1 cellular context compared by ENCODE assay signal in the genomic region with DNA sequence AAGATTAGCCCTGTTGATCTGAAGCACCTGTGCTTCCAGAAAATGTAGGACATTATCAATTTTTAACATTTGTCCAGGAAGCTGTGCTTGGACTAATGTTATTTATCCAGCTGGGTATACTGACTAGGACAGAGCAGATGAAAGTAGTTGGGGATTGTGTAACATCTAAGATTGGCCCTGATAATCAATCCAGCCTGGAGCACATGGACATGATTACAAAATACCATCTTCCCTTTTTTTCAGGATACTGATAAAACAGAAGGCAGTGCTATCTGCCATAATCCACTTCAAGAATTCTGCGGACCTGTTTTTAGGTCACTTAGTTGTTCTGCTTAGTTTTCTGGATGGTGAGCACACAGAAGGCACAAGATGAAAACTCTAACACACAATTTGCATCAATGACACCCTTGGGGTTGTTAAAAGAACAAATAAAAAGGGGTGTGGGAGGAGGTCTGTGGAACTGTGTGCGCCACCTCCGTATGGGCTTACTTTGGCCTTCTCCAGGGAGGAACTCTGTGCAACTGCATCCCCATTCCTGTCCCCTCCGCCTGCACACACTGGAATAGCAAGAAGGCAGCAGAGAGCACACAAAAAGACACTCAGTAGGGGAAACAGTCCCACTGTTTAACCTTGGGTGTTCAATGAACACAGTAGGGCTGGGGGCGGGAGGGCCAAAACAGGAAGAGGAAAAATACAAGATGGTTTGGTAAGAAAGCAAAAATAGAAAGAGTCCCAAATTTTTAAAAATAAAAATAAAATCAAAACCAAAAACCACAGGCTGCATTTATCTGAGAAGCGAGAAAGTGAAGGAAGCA.
TF ChIP-seq lines count a peak whose summit lies in the region.

No MANE protein-coding gene starts in this region.

TF ChIP-seq in HepG2, 621 proteins besides CTCF, POLR2A, EP300 and RAD21 (continued from another document and continues in another):
- TF ChIP-seq SIN3A (IDR thresholded peaks at IDR 0.05; ENCODE audit: borderline replicate concordance, low read depth, low read length) = no peak
- TF ChIP-seq SP1 (IDR thresholded peaks at IDR 0.05) = no peak
- no peak for TF ChIP-seq SP1 (CRISPR knock-in tag; IDR thresholded peaks at IDR 0.05)
- no peak for TF ChIP-seq ZC3H13 (CRISPR knock-in tag; IDR thresholded peaks at IDR 0.05)
- TF ChIP-seq ZBTB1 (CRISPR knock-in tag; IDR thresholded peaks at IDR 0.05; ENCODE audit: borderline replicate concordance) = no peak
- TF ChIP-seq STAT6 (CRISPR knock-in tag; IDR thresholded peaks at IDR 0.05; ENCODE audit: borderline replicate concordance) = peak; percentile 13; the same call in 1 of the 2 replicates
- TF ChIP-seq MEIS1 (CRISPR knock-in tag; IDR thresholded peaks at IDR 0.05; ENCODE audit: borderline replicate concordance) = peak; percentile 66; the same call in 1 of the 2 replicates
- TF ChIP-seq HNRNPH1 (optimal IDR thresholded peaks at IDR 0.05; ENCODE audit: low read depth, low read length) = no peak
- no peak for TF ChIP-seq ZNF446 (CRISPR knock-in tag; IDR thresholded peaks at IDR 0.05)
- no peak for TF ChIP-seq ZNF569 (CRISPR knock-in tag; IDR thresholded peaks at IDR 0.05; ENCODE audit: borderline replicate concordance)
- TF ChIP-seq MED8 (CRISPR knock-in tag; IDR thresholded peaks at IDR 0.05; ENCODE audit: insufficient replicate concordance) = peak; percentile 79
- peak; percentile 84 for TF ChIP-seq ZNF12 (CRISPR knock-in tag; IDR thresholded peaks at IDR 0.05)
- no peak for TF ChIP-seq PAWR (CRISPR knock-in tag; IDR thresholded peaks at IDR 0.05; ENCODE audit: borderline replicate concordance)
- TF ChIP-seq, protein P1, sequence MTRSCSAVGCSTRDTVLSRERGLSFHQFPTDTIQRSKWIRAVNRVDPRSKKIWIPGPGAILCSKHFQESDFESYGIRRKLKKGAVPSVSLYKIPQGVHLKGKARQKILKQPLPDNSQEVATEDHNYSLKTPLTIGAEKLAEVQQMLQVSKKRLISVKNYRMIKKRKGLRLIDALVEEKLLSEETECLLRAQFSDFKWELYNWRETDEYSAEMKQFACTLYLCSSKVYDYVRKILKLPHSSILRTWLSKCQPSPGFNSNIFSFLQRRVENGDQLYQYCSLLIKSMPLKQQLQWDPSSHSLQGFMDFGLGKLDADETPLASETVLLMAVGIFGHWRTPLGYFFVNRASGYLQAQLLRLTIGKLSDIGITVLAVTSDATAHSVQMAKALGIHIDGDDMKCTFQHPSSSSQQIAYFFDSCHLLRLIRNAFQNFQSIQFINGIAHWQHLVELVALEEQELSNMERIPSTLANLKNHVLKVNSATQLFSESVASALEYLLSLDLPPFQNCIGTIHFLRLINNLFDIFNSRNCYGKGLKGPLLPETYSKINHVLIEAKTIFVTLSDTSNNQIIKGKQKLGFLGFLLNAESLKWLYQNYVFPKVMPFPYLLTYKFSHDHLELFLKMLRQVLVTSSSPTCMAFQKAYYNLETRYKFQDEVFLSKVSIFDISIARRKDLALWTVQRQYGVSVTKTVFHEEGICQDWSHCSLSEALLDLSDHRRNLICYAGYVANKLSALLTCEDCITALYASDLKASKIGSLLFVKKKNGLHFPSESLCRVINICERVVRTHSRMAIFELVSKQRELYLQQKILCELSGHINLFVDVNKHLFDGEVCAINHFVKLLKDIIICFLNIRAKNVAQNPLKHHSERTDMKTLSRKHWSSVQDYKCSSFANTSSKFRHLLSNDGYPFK (CRISPR knock-in tag; IDR thresholded peaks at IDR 0.05; ENCODE audit: borderline replicate concordance) = no peak
- no peak for TF ChIP-seq ZNF496 (CRISPR knock-in tag; IDR thresholded peaks at IDR 0.05; ENCODE audit: insufficient replicate concordance)
- TF ChIP-seq PHF21A (CRISPR knock-in tag; IDR thresholded peaks at IDR 0.05) = peak; percentile 93
- TF ChIP-seq ZBTB40 (IDR thresholded peaks at IDR 0.05) = no peak
- TF ChIP-seq ZBTB40 (CRISPR knock-in tag; IDR thresholded peaks at IDR 0.05) = no peak; the same call in 1 of the 2 replicates
- TF ChIP-seq PCBP2 (optimal IDR thresholded peaks at IDR 0.05; ENCODE audit: low read depth, low read length, poor library complexity, severe bottlenecking) = no peak
- 0 out of 2 replicates have a peak, but pooled peaks have one; percentile 79 for TF ChIP-seq GTF3A (CRISPR knock-in tag; conservative IDR thresholded peaks at IDR 0.05)
- TF ChIP-seq, protein P2, sequence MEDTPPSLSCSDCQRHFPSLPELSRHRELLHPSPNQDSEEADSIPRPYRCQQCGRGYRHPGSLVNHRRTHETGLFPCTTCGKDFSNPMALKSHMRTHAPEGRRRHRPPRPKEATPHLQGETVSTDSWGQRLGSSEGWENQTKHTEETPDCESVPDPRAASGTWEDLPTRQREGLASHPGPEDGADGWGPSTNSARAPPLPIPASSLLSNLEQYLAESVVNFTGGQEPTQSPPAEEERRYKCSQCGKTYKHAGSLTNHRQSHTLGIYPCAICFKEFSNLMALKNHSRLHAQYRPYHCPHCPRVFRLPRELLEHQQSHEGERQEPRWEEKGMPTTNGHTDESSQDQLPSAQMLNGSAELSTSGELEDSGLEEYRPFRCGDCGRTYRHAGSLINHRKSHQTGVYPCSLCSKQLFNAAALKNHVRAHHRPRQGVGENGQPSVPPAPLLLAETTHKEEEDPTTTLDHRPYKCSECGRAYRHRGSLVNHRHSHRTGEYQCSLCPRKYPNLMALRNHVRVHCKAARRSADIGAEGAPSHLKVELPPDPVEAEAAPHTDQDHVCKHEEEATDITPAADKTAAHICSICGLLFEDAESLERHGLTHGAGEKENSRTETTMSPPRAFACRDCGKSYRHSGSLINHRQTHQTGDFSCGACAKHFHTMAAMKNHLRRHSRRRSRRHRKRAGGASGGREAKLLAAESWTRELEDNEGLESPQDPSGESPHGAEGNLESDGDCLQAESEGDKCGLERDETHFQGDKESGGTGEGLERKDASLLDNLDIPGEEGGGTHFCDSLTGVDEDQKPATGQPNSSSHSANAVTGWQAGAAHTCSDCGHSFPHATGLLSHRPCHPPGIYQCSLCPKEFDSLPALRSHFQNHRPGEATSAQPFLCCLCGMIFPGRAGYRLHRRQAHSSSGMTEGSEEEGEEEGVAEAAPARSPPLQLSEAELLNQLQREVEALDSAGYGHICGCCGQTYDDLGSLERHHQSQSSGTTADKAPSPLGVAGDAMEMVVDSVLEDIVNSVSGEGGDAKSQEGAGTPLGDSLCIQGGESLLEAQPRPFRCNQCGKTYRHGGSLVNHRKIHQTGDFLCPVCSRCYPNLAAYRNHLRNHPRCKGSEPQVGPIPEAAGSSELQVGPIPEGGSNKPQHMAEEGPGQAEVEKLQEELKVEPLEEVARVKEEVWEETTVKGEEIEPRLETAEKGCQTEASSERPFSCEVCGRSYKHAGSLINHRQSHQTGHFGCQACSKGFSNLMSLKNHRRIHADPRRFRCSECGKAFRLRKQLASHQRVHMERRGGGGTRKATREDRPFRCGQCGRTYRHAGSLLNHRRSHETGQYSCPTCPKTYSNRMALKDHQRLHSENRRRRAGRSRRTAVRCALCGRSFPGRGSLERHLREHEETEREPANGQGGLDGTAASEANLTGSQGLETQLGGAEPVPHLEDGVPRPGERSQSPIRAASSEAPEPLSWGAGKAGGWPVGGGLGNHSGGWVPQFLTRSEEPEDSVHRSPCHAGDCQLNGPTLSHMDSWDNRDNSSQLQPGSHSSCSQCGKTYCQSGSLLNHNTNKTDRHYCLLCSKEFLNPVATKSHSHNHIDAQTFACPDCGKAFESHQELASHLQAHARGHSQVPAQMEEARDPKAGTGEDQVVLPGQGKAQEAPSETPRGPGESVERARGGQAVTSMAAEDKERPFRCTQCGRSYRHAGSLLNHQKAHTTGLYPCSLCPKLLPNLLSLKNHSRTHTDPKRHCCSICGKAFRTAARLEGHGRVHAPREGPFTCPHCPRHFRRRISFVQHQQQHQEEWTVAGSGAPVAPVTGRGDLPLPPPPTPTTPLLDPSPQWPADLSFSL (CRISPR knock-in tag; IDR thresholded peaks at IDR 0.05) = peak; percentile 69; the same call in 1 of the 2 replicates
- TF ChIP-seq TP53 (CRISPR knock-in tag; conservative IDR thresholded peaks at IDR 0.05) = no peak
- no peak for TF ChIP-seq RELA (CRISPR knock-in tag; IDR thresholded peaks at IDR 0.05)
- TF ChIP-seq ETV5 (CRISPR knock-in tag; IDR thresholded peaks at IDR 0.05; ENCODE audit: borderline replicate concordance) = peak; percentile 93
- 0 out of 2 replicates have a peak, but pooled peaks have one; percentile 36 for TF ChIP-seq SNAPC2 (CRISPR knock-in tag; IDR thresholded peaks at IDR 0.05)
- no peak for TF ChIP-seq STAT5B (CRISPR knock-in tag; IDR thresholded peaks at IDR 0.05)
- no peak for TF ChIP-seq SP140L (CRISPR knock-in tag; IDR thresholded peaks at IDR 0.05; ENCODE audit: borderline replicate concordance)
- TF ChIP-seq, protein P3, sequence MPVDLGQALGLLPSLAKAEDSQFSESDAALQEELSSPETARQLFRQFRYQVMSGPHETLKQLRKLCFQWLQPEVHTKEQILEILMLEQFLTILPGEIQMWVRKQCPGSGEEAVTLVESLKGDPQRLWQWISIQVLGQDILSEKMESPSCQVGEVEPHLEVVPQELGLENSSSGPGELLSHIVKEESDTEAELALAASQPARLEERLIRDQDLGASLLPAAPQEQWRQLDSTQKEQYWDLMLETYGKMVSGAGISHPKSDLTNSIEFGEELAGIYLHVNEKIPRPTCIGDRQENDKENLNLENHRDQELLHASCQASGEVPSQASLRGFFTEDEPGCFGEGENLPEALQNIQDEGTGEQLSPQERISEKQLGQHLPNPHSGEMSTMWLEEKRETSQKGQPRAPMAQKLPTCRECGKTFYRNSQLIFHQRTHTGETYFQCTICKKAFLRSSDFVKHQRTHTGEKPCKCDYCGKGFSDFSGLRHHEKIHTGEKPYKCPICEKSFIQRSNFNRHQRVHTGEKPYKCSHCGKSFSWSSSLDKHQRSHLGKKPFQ (CRISPR knock-in tag; IDR thresholded peaks at IDR 0.05; ENCODE audit: insufficient replicate concordance) = peak; percentile 73
